1 cellular context compared by ENCODE assay signal in the genomic region with DNA sequence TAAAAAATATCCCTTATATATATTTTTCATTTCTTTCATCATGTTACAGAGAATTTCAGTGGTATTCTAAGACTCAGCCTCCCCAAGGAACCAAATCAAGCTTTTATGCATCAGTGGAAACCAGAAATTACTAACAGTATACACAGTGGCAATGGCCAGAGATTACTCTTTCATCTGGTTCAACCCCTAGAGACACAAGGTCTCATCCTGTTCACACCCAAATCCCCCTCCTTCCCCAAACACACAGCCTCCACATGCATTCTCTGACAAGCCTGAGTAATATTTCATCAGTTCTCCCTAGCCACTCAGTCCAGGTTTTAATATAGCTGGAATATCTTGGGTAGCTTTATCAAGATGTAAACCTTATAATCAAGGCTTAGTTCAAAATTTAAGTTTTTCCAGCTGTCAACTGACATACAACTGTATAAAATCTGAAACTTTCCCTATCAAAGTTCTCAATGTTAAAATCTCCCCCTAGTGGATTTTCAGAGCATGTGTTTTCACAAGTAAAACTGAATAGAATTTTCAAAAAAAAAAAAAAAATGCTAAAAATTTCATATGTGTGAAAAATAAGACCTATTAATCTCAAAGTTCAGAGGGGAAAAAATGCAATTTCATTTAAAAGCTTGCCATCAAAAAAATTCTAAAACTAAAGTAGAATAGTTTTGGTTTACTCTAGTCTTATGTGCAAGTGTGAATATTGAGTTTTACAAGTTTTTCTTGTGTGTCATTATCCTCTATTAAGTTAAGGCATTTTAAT.
TF ChIP-seq lines count a peak whose summit lies in the region.

No MANE protein-coding gene starts in this region.

TF ChIP-seq in H1, 55 proteins besides CTCF, POLR2A, EP300 and RAD21:
- TF ChIP-seq TAF7 (optimal IDR thresholded peaks at IDR 0.05; ENCODE audit: borderline replicate concordance, low read depth, low read length) (peak; percentile 84), POLR2AphosphoS5 (IDR thresholded peaks at IDR 0.05; ENCODE audit: low read depth, low read length) (peak; percentile 76), CHD7 (IDR thresholded peaks at IDR 0.05; ENCODE audit: insufficient replicate concordance, low read length) (peak; percentile 80), E2F6 (IDR thresholded peaks at IDR 0.05) (no peak), ASH2L (IDR thresholded peaks at IDR 0.05; ENCODE audit: low read length) (no peak), CHD2 (IDR thresholded peaks at IDR 0.05; ENCODE audit: low read length) (peak; percentile 24; the same call in 1 of the 2 replicates)
